31 cellular contexts compared by ENCODE assay signal in the genomic region with DNA sequence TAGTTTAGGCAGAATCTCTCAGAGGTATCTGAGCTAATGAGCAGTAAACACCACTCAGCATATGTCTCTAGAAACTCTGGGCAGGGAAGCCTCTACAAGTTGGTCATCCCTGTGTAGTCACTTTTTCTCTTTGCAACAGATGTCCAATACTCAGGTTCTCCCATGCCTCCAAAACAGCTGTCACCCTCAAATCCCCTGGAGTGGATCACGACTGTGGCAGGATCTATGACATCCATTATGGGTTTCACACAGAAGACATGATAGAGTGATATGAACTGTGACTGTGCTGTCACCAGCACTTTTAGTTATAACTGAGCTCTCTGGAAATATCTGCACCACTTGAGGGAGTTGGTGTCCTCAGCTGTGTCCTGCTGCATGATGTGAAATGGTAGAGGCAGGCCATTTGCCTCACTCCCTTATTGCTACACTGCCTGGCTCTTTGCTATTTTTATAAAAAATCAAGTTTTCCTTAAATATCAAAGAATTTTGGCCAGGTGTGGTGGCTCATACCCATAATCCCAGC.
"Had no signal": no experiment of that assay in that cellular context is flagged by ENCODE, and none has a peak within 500 bp of the region (broad histone marks: within the 10 kb centered on the region; RNA-seq: fewer than 3 reads in every experiment).

No MANE protein-coding gene starts in this region.

- H3K9me3 Mint-ChIP-seq: dendritic cell treated with granulocyte-macrophage colony-stimulating factor and Interleukin-4, amounts not matched to agents 40 ng/mL and 50 ng/mL, for 4 days; immature natural killer cell; nephron; stimulated activated memory B cell treated with anti-CD40 and anti-IgM and Interleukin-4, amounts not matched to agents 10 μg/mL and 1 μg/mL and 100 μg/mL, for 72 hours; type B pancreatic cell had no signal

- H3K36me3 Mint-ChIP-seq: mesothelial cell of epicardium, type B pancreatic cell had no signal

- H3K4me1 Mint-ChIP-seq: immature natural killer cell; mesothelial cell of epicardium; naive thymus-derived CD4-positive, alpha-beta T cell; nephron had no signal

- H3K27me3 Mint-ChIP-seq: dendritic cell treated with granulocyte-macrophage colony-stimulating factor and Interleukin-4, amounts not matched to agents 40 ng/mL and 50 ng/mL, for 4 days; stimulated activated memory B cell treated with anti-CD40 and anti-IgM and Interleukin-4, amounts not matched to agents 10 μg/mL and 1 μg/mL and 100 μg/mL, for 72 hours; type B pancreatic cell had no signal

- H3K27ac Mint-ChIP-seq: dendritic cell treated with granulocyte-macrophage colony-stimulating factor and Interleukin-4, amounts not matched to agents 40 ng/mL and 50 ng/mL, for 4 days; immature natural killer cell; mesothelial cell of epicardium; naive thymus-derived CD4-positive, alpha-beta T cell; nephron; stimulated activated memory B cell treated with anti-CD40 and anti-IgM and Interleukin-4, amounts not matched to agents 10 μg/mL and 1 μg/mL and 100 μg/mL, for 72 hours; type B pancreatic cell had no signal

- ATAC-seq: foreskin keratinocyte; gastroesophageal sphincter; left colon; mucosa of descending colon; naive thymus-derived CD4-positive, alpha-beta T cell; stimulated activated memory B cell treated with anti-CD40 and anti-IgM and Interleukin-4, amounts not matched to agents 10 μg/mL and 1 μg/mL and 100 μg/mL, for 72 hours; stimulated activated naive CD8-positive, alpha-beta T cell treated with anti-CD3 and anti-CD28 coated beads, Interleukin-15, Interleukin-2, amounts not matched to agents 100 U/mL and 50 U/mL, for 24 hours had no signal

- H3K36me3 ChIP-seq: colonic mucosa, esophagus muscularis mucosa, gastroesophageal sphincter, left ventricle myocardium inferior, prostate gland, sigmoid colon, spleen, tibial artery had no signal

- H3K4me3 ChIP-seq: colonic mucosa, esophagus muscularis mucosa, gastroesophageal sphincter, left ventricle myocardium inferior, lung, mucosa of descending colon, prostate gland, sigmoid colon, skin epidermis, spleen, testis, tibial artery had no signal

- H3K27me3 ChIP-seq: colonic mucosa, esophagus muscularis mucosa, foreskin keratinocyte, gastroesophageal sphincter, sigmoid colon, spleen, testis, tibial artery had no signal

- DNase-seq: colonic mucosa; effector CD8-positive, alpha-beta T cell; foreskin keratinocyte; hypothalamus; immature natural killer cell; islet precursor cell; kidney glomerular epithelial cell; left colon; left ventricle myocardium inferior; mesenchymal stem cell; mucosa of descending colon; naive thymus-derived CD4-positive, alpha-beta T cell; nucleus accumbens; right cardiac atrium; sigmoid colon; spleen; stimulated activated CD4-positive, alpha-beta T cell treated with anti-CD3 and anti-CD28 coated beads, Interleukin-4, amount 100 ng/mL, for 4 hours; stimulated activated naive CD8-positive, alpha-beta T cell treated with anti-CD3 and anti-CD28 coated beads, Interleukin-15, Interleukin-2, amounts not matched to agents 100 U/mL and 50 U/mL, for 24 hours; substantia nigra; testis; tibial artery had no signal

- H3K27ac ChIP-seq: colonic mucosa, esophagus muscularis mucosa, foreskin keratinocyte, gastroesophageal sphincter, left ventricle myocardium inferior, prostate gland, sigmoid colon, skin epidermis, spleen, testis, tibial artery had no signal

- H3K4me1 ChIP-seq: colonic mucosa, foreskin keratinocyte, prostate gland, sigmoid colon, spleen, testis, tibial artery had no signal

- H3K4me3 Mint-ChIP-seq: dendritic cell treated with granulocyte-macrophage colony-stimulating factor and Interleukin-4, amounts not matched to agents 40 ng/mL and 50 ng/mL, for 4 days; immature natural killer cell; mesothelial cell of epicardium; naive thymus-derived CD4-positive, alpha-beta T cell; nephron; stimulated activated memory B cell treated with anti-CD40 and anti-IgM and Interleukin-4, amounts not matched to agents 10 μg/mL and 1 μg/mL and 100 μg/mL, for 72 hours; type B pancreatic cell had no signal

- H3K9me3 ChIP-seq: colonic mucosa, esophagus muscularis mucosa, gastroesophageal sphincter, left ventricle myocardium inferior, mucosa of descending colon, prostate gland, sigmoid colon, spleen, testis, tibial artery had no signal
